ENCODE assay signal across 34 cellular contexts in genomic region chr11:18804621-18805020, GRCh38. TPM values are rescaled to one million over a fixed set of nuclear protein-coding genes. Genes with fewer than 3 reads are reported as not detected.
"Had no signal": no experiment of that assay in that cellular context is flagged by ENCODE, and none has a peak within 500 bp of the region (broad histone marks: within the 10 kb centered on the region; RNA-seq: fewer than 3 reads in every experiment).

No MANE protein-coding gene starts in this region.

- H3K9me3 Mint-ChIP-seq: activated naive CD4-positive, alpha-beta T cell treated with anti-CD3 and anti-CD28 coated beads for 36 hours; activated naive CD8-positive, alpha-beta T cell treated with anti-CD3 and anti-CD28 coated beads for 36 hours; activated T-helper 1 cell treated with anti-CD3 and anti-CD28 coated beads, Interleukin-12 subunit alpha, Interleukin-12 subunit beta, Interleukin-2, Interleukin-4 antibody, amounts not matched to agents 30 ng/mL and 10 ng/mL and 1 ng/mL, durations not matched to agents 14 hours and 24 hours and 36 hours; effector memory CD8-positive, alpha-beta T cell; natural killer cell treated with Interleukin-12 subunit alpha and Interleukin-12 subunit beta and Interleukin-15 and Interleukin-18, amount 100 ng/mL, for 72 hours; stimulated activated memory B cell treated with anti-CD40 and anti-IgM and Interleukin-4, amounts not matched to agents 10 μg/mL and 1 μg/mL and 100 μg/mL, for 72 hours; stimulated activated naive CD8-positive, alpha-beta T cell treated with anti-CD3 and anti-CD28 coated beads, Interleukin-15, amount 100 ng/mL, for 72 hours; type B pancreatic cell; WTC11 had no signal

- H3K36me3 ChIP-seq: adrenal gland, cardiac muscle cell, colonic mucosa, esophagus squamous epithelium, left ventricle myocardium inferior, sigmoid colon had no signal

- DNase-seq: activated CD4-positive, alpha-beta T cell treated with anti-CD3 and anti-CD28 coated beads, Interleukin-2, amount 50 U/mL, for 1 hour; activated effector memory CD4-positive, alpha-beta T cell treated with anti-CD3 and anti-CD28 coated beads, Interleukin-2, amount 50 U/mL, for 16 hours; activated naive CD4-positive, alpha-beta T cell treated with anti-CD3 and anti-CD28 coated beads for 36 hours; activated naive CD8-positive, alpha-beta T cell treated with anti-CD3 and anti-CD28 coated beads for 36 hours; activated T-cell treated with anti-CD3 and anti-CD28 coated beads, Interleukin-2, amount 50 U/mL, for 1 hour; adrenal gland; aorta; body of pancreas; cerebellar nuclear complex; colonic mucosa; effector memory CD8-positive, alpha-beta T cell; esophagus squamous epithelium; left ventricle myocardium inferior; mucosa of descending colon; posterior cingulate gyrus; retina; sigmoid colon; stimulated activated CD4-positive, alpha-beta T cell treated with anti-CD3 and anti-CD28 coated beads, Interleukin-1b, Interleukin-23, amount 100 ng/mL, for 48 hours; stimulated activated CD4-positive, alpha-beta T cell treated with anti-CD3 and anti-CD28 coated beads, Interleukin-4, amount 100 ng/mL, for 4 hours; stimulated activated CD8-positive, alpha-beta memory T cell treated with anti-CD3 and anti-CD28 coated beads, Interleukin-4, amount 100 ng/mL, for 48 hours; stimulated activated naive CD8-positive, alpha-beta T cell treated with anti-CD3 and anti-CD28 coated beads, Interleukin-15, amount 100 ng/mL, for 72 hours; substantia nigra; T-helper 2 cell had no signal

- H3K36me3 Mint-ChIP-seq: activated naive CD8-positive, alpha-beta T cell treated with anti-CD3 and anti-CD28 coated beads for 36 hours; natural killer cell treated with Interleukin-12 subunit alpha and Interleukin-12 subunit beta and Interleukin-15 and Interleukin-18, amount 100 ng/mL, for 72 hours; stimulated activated memory B cell treated with anti-CD40 and anti-IgM and Interleukin-4, amounts not matched to agents 10 μg/mL and 1 μg/mL and 100 μg/mL, for 72 hours; type B pancreatic cell; WTC11 had no signal

- H3K4me1 Mint-ChIP-seq: stimulated activated memory B cell treated with anti-CD40 and anti-IgM and Interleukin-4, amounts not matched to agents 10 μg/mL and 1 μg/mL and 100 μg/mL, for 72 hours; stimulated activated naive CD8-positive, alpha-beta T cell treated with anti-CD3 and anti-CD28 coated beads, Interleukin-15, amount 100 ng/mL, for 72 hours had no signal

- H3K27me3 ChIP-seq: body of pancreas, colonic mucosa, sigmoid colon had no signal

- H3K4me1 ChIP-seq: adrenal gland, colonic mucosa, esophagus squamous epithelium, left ventricle myocardium inferior, sigmoid colon had no signal

- H3K27ac ChIP-seq: adrenal gland, body of pancreas, cardiac muscle cell, colonic mucosa, esophagus squamous epithelium, left ventricle myocardium inferior, sigmoid colon had no signal

- H3K27ac Mint-ChIP-seq: activated naive CD4-positive, alpha-beta T cell treated with anti-CD3 and anti-CD28 coated beads for 36 hours; activated naive CD8-positive, alpha-beta T cell treated with anti-CD3 and anti-CD28 coated beads for 36 hours; activated T-helper 1 cell treated with anti-CD3 and anti-CD28 coated beads, Interleukin-12 subunit alpha, Interleukin-12 subunit beta, Interleukin-2, Interleukin-4 antibody, amounts not matched to agents 30 ng/mL and 10 ng/mL and 1 ng/mL, durations not matched to agents 14 hours and 24 hours and 36 hours; effector memory CD8-positive, alpha-beta T cell; natural killer cell treated with Interleukin-12 subunit alpha and Interleukin-12 subunit beta and Interleukin-15 and Interleukin-18, amount 100 ng/mL, for 72 hours; stimulated activated memory B cell treated with anti-CD40 and anti-IgM and Interleukin-4, amounts not matched to agents 10 μg/mL and 1 μg/mL and 100 μg/mL, for 72 hours; stimulated activated naive CD8-positive, alpha-beta T cell treated with anti-CD3 and anti-CD28 coated beads, Interleukin-15, amount 100 ng/mL, for 72 hours; type B pancreatic cell; WTC11 had no signal

- H3K4me3 Mint-ChIP-seq: activated naive CD4-positive, alpha-beta T cell treated with anti-CD3 and anti-CD28 coated beads for 36 hours; activated naive CD8-positive, alpha-beta T cell treated with anti-CD3 and anti-CD28 coated beads for 36 hours; activated T-helper 1 cell treated with anti-CD3 and anti-CD28 coated beads, Interleukin-12 subunit alpha, Interleukin-12 subunit beta, Interleukin-2, Interleukin-4 antibody, amounts not matched to agents 30 ng/mL and 10 ng/mL and 1 ng/mL, durations not matched to agents 14 hours and 24 hours and 36 hours; effector memory CD8-positive, alpha-beta T cell; natural killer cell treated with Interleukin-12 subunit alpha and Interleukin-12 subunit beta and Interleukin-15 and Interleukin-18, amount 100 ng/mL, for 72 hours; stimulated activated memory B cell treated with anti-CD40 and anti-IgM and Interleukin-4, amounts not matched to agents 10 μg/mL and 1 μg/mL and 100 μg/mL, for 72 hours; stimulated activated naive CD8-positive, alpha-beta T cell treated with anti-CD3 and anti-CD28 coated beads, Interleukin-15, amount 100 ng/mL, for 72 hours; type B pancreatic cell; WTC11 had no signal

- H3K9me3 ChIP-seq: adrenal gland, body of pancreas, colonic mucosa, esophagus squamous epithelium, left ventricle myocardium inferior, mucosa of descending colon, sigmoid colon had no signal

- ATAC-seq: body of pancreas; effector memory CD8-positive, alpha-beta T cell; mucosa of descending colon; natural killer cell treated with Interleukin-12 subunit alpha and Interleukin-12 subunit beta and Interleukin-15 and Interleukin-18, amount 100 ng/mL, for 72 hours; stimulated activated memory B cell treated with anti-CD40 and anti-IgM and Interleukin-4, amounts not matched to agents 10 μg/mL and 1 μg/mL and 100 μg/mL, for 72 hours; stimulated activated naive CD8-positive, alpha-beta T cell treated with anti-CD3 and anti-CD28 coated beads, Interleukin-15, amount 100 ng/mL, for 72 hours; WTC11 had no signal

- H3K4me3 ChIP-seq: adrenal gland, body of pancreas, cardiac muscle cell, colonic mucosa, esophagus squamous epithelium, left ventricle myocardium inferior, lung, mucosa of descending colon, sigmoid colon, smooth muscle cell had no signal

- FAIRE-seq: frontal cortex had no signal

RNA-seq across cellular contexts. Expression of gene PTPN5, which starts 13.0 kb away (rescaled TPM):
- total RNA-seq: activated naive CD4-positive, alpha-beta T cell treated with anti-CD3 and anti-CD28 coated beads for 36 hours; activated naive CD8-positive, alpha-beta T cell treated with anti-CD3 and anti-CD28 coated beads for 36 hours; activated T-helper 1 cell treated with anti-CD3 and anti-CD28 coated beads, Interleukin-12 subunit alpha, Interleukin-12 subunit beta, Interleukin-2, Interleukin-4 antibody, amounts not matched to agents 30 ng/mL and 10 ng/mL and 1 ng/mL, durations not matched to agents 14 hours and 24 hours and 36 hours; dermis microvascular lymphatic vessel endothelial cell; myocyte; natural killer cell treated with Interleukin-12 subunit alpha and Interleukin-12 subunit beta and Interleukin-15 and Interleukin-18, amount 100 ng/mL, for 72 hours; smooth muscle cell had no signal
- polyA plus RNA-seq: aorta, smooth muscle cell had no signal
